16 cellular contexts compared by ENCODE assay signal in the genomic region with DNA sequence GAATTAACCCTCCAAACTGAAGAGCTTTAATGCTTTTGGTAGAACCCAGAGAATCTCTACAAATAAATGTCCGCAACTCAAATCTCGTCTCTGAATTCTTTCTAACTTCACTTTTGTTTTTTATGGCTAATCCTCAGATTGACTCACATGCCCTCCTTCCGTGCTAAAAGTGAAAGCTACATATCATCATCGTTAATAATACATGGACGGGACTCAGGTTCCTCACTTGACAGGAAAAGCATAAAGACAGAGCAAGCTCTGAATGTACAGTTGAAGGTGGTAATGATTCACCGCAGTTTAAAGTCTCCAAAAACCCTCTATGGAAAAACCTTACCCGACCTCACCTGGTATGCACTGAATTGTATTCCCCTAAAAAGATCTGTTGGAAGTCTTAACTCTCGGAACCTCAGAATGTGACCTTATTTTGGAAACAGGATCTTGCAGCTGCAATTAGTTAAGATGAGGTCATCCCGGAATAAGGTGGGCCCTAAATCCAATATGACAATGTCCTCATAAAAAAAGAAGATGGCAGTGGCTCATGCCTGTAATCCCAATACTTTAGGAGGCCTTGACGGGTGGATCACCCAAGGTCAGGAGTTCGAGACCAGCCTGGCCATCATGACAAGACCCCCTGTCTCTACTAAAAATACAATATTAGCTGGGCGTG.
DNase-seq lines count a peak whose midpoint lies in the region; ATAC-seq, FAIRE-seq and TF ChIP-seq lines count a peak whose summit lies in the region.
"Had no signal": no experiment of that assay in that cellular context is flagged by ENCODE, and none has a peak within 500 bp of the region (broad histone marks: within the 10 kb centered on the region; RNA-seq: fewer than 3 reads in every experiment).

No MANE protein-coding gene starts in this region.

- peaks cover 64% of the 10 kb centered on the region for H3K4me1 Mint-ChIP-seq in activated naive CD8-positive, alpha-beta T cell (ENCODE audit: low read depth)
- H3K4me1 Mint-ChIP-seq in activated naive CD8-positive, alpha-beta T cell treated with anti-CD3 and anti-CD28 coated beads for 36 hours = peaks cover 31% of the 10 kb centered on the region
- peaks cover 50% of the 10 kb centered on the region for H3K4me1 Mint-ChIP-seq in stimulated activated memory B cell treated with anti-CD40 and anti-IgM and Interleukin-4, amounts not matched to agents 10 μg/mL and 1 μg/mL and 100 μg/mL, for 72 hours

- H3K36me3 ChIP-seq in transverse colon (no peaks in the 10 kb centered on the region), kidney (ENCODE audit: control insufficient read depth in 1 of 2, insufficient read depth in 2 of 2, low read length in 2 of 2) (no peaks in the 10 kb centered on the region)
- H3K36me3 ChIP-seq: sigmoid colon had no signal

- peak overlapping the region; percentile 75 for H3K27ac Mint-ChIP-seq in activated naive CD8-positive, alpha-beta T cell
- H3K27ac Mint-ChIP-seq in activated naive CD8-positive, alpha-beta T cell treated with anti-CD3 and anti-CD28 coated beads for 36 hours = no peak overlapping the region
- peak overlapping the region; percentile 35 for H3K27ac Mint-ChIP-seq in stimulated activated memory B cell treated with anti-CD40 and anti-IgM and Interleukin-4, amounts not matched to agents 10 μg/mL and 1 μg/mL and 100 μg/mL, for 72 hours
- H3K27ac Mint-ChIP-seq: activated T-helper 1 cell treated with anti-CD3 and anti-CD28 coated beads, Interleukin-12 subunit alpha, Interleukin-12 subunit beta, Interleukin-2, Interleukin-4 antibody, amounts not matched to agents 30 ng/mL and 10 ng/mL and 1 ng/mL, durations not matched to agents 14 hours and 24 hours and 36 hours had no signal

- H3K9me3 ChIP-seq in transverse colon = no peaks in the 10 kb centered on the region
- H3K9me3 ChIP-seq in kidney (ENCODE audit: control insufficient read depth in 1 of 2, low read length in 2 of 2) = no peaks in the 10 kb centered on the region
- H3K9me3 ChIP-seq: A549, sigmoid colon had no signal

- H3K27ac ChIP-seq in foreskin keratinocyte = no peak overlapping the region
- no peak overlapping the region for H3K27ac ChIP-seq in transverse colon
- no peak overlapping the region for H3K27ac ChIP-seq in kidney (ENCODE audit: low read depth in 2 of 2, low read length in 2 of 2)
- H3K27ac ChIP-seq: A549 had no signal

- no peak for TF ChIP-seq CTCF in foreskin keratinocyte (conservative IDR thresholded peaks at IDR 0.05)
- no peak for TF ChIP-seq CTCF in transverse colon (IDR thresholded peaks at IDR 0.05)
- TF ChIP-seq CTCF in kidney (IDR thresholded peaks at IDR 0.05; ENCODE audit: borderline replicate concordance, extremely low read depth, insufficient read depth) = no peak

- WGBS in transverse colon (ENCODE audit: low coverage in 1 of 2), 2 donors = 69 to 80% methylated on average over 7 to 12 of the region's 12 CpGs

- H3K9ac ChIP-seq in kidney (ENCODE audit: low read length in 2 of 2) = no peak overlapping the region

- FAIRE-seq in kidney (lab: Jason Lieb, UNC) = no peak
- FAIRE-seq: A549 had no signal

- peaks cover 27% of the 10 kb centered on the region for H3K36me3 Mint-ChIP-seq in activated naive CD8-positive, alpha-beta T cell
- peaks cover 42% of the 10 kb centered on the region for H3K36me3 Mint-ChIP-seq in activated naive CD8-positive, alpha-beta T cell treated with anti-CD3 and anti-CD28 coated beads for 36 hours
- H3K36me3 Mint-ChIP-seq in stimulated activated memory B cell treated with anti-CD40 and anti-IgM and Interleukin-4, amounts not matched to agents 10 μg/mL and 1 μg/mL and 100 μg/mL, for 72 hours = peaks cover 39% of the 10 kb centered on the region

- in situ Hi-C loops in transverse colon (cut with MboI; ENCODE audit: low pct_ligation_motif_present in 1 of 4, low pct_unique_long_range_greater_than_20kb in 1 of 4, low sequenced_read_pairs in 3 of 4) = no loop called here

- H3K27me3 Mint-ChIP-seq in activated naive CD8-positive, alpha-beta T cell = no peaks in the 10 kb centered on the region
- no peaks in the 10 kb centered on the region for H3K27me3 Mint-ChIP-seq in activated naive CD8-positive, alpha-beta T cell treated with anti-CD3 and anti-CD28 coated beads for 36 hours
- no peaks in the 10 kb centered on the region for H3K27me3 Mint-ChIP-seq in stimulated activated memory B cell treated with anti-CD40 and anti-IgM and Interleukin-4, amounts not matched to agents 10 μg/mL and 1 μg/mL and 100 μg/mL, for 72 hours
- H3K27me3 Mint-ChIP-seq: effector memory CD8-positive, alpha-beta T cell; stimulated activated naive CD8-positive, alpha-beta T cell treated with anti-CD3 and anti-CD28 coated beads, Interleukin-15, amount 100 ng/mL, for 72 hours had no signal

- no peak for DNase-seq in activated naive CD8-positive, alpha-beta T cell treated with anti-CD3 and anti-CD28 coated beads for 36 hours
- DNase-seq in NOMO-1 treated with dmso at 0.1 percent for 144 hours (lab: John Stamatoyannopoulos, UW; ENCODE audit: unreplicated experiment) = peak; percentile 52
- DNase-seq in foreskin keratinocyte = peak; percentile 18 to 28
- DNase-seq in transverse colon = no peak
- DNase-seq in hippocampal formation (lab: John Stamatoyannopoulos, UW) = no peak
- no peak for DNase-seq in kidney
- DNase-seq: COR-L47; effector memory CD8-positive, alpha-beta T cell; NCI-H2029; sigmoid colon; stimulated activated naive CD8-positive, alpha-beta T cell treated with anti-CD3 and anti-CD28 coated beads, Interleukin-15, amount 100 ng/mL, for 72 hours had no signal

- intact Hi-C loops in transverse colon (cut with DNase I; ENCODE audit: low total_unique reads) = no loop called here
- intact Hi-C loops in kidney (cut with DNase I) = no loop called here

- TF ChIP-seq POLR2A in transverse colon (IDR thresholded peaks at IDR 0.05) = no peak

- H3K9me3 Mint-ChIP-seq in activated naive CD8-positive, alpha-beta T cell (ENCODE audit: low read depth) = no peaks in the 10 kb centered on the region
- H3K9me3 Mint-ChIP-seq in activated naive CD8-positive, alpha-beta T cell treated with anti-CD3 and anti-CD28 coated beads for 36 hours = no peaks in the 10 kb centered on the region
- H3K9me3 Mint-ChIP-seq in stimulated activated memory B cell treated with anti-CD40 and anti-IgM and Interleukin-4, amounts not matched to agents 10 μg/mL and 1 μg/mL and 100 μg/mL, for 72 hours = no peaks in the 10 kb centered on the region
- H3K9me3 Mint-ChIP-seq: brain; effector memory CD8-positive, alpha-beta T cell had no signal

- ATAC-seq in foreskin keratinocyte = no peak
- ATAC-seq in stimulated activated memory B cell treated with anti-CD40 and anti-IgM and Interleukin-4, amounts not matched to agents 10 μg/mL and 1 μg/mL and 100 μg/mL, for 72 hours = no peak
- ATAC-seq: A549; effector memory CD8-positive, alpha-beta T cell; stimulated activated naive CD8-positive, alpha-beta T cell treated with anti-CD3 and anti-CD28 coated beads, Interleukin-15, amount 100 ng/mL, for 72 hours had no signal

- H3K27me3 ChIP-seq in foreskin keratinocyte (no peaks in the 10 kb centered on the region), transverse colon (no peaks in the 10 kb centered on the region)
- H3K27me3 ChIP-seq: sigmoid colon had no signal

- TF ChIP-seq EP300 in transverse colon (IDR thresholded peaks at IDR 0.05; ENCODE audit: low read depth) = no peak

- H3K4me3 ChIP-seq in transverse colon (no peak overlapping the region), kidney (ENCODE audit: low read length in 2 of 2) (no peak overlapping the region)
- H3K4me3 ChIP-seq: A549, sigmoid colon had no signal

- H3K4me1 ChIP-seq in foreskin keratinocyte = no peaks in the 10 kb centered on the region
- H3K4me1 ChIP-seq in transverse colon = no peaks in the 10 kb centered on the region
- peaks cover 2% of the 10 kb centered on the region in 2 donors for H3K4me1 ChIP-seq in kidney (ENCODE audit: control insufficient read depth in 1 of 2, insufficient read depth in 1 of 2, low read depth in 1 of 2, low read length in 2 of 2)
- H3K4me1 ChIP-seq: A549, sigmoid colon had no signal

- H3K4me3 Mint-ChIP-seq in activated naive CD8-positive, alpha-beta T cell = no peak overlapping the region
- H3K4me3 Mint-ChIP-seq in activated naive CD8-positive, alpha-beta T cell treated with anti-CD3 and anti-CD28 coated beads for 36 hours = no peak overlapping the region
- no peak overlapping the region for H3K4me3 Mint-ChIP-seq in stimulated activated memory B cell treated with anti-CD40 and anti-IgM and Interleukin-4, amounts not matched to agents 10 μg/mL and 1 μg/mL and 100 μg/mL, for 72 hours
- H3K4me3 Mint-ChIP-seq: activated T-helper 1 cell treated with anti-CD3 and anti-CD28 coated beads, Interleukin-12 subunit alpha, Interleukin-12 subunit beta, Interleukin-2, Interleukin-4 antibody, amounts not matched to agents 30 ng/mL and 10 ng/mL and 1 ng/mL, durations not matched to agents 14 hours and 24 hours and 36 hours; brain; effector memory CD8-positive, alpha-beta T cell; stimulated activated naive CD8-positive, alpha-beta T cell treated with anti-CD3 and anti-CD28 coated beads, Interleukin-15, amount 100 ng/mL, for 72 hours had no signal

Comparison
In these comparisons a context has a peak if more than half of its experiments do, and no peak if none do; other contexts are left out.
1. DNase-seq: peak in NOMO-1 treated with dmso at 0.1 percent for 144 hours (single experiment) and foreskin keratinocyte (2 of 2); none in activated naive CD8-positive, alpha-beta T cell treated with anti-CD3 and anti-CD28 coated beads for 36 hours (single experiment), transverse colon (single experiment), hippocampal formation (0 of 2) and kidney (single experiment).